Comparison of ENCODE assay signal across 15 cellular contexts in genomic region chr1:17060129-17060868, GRCh38. TPM values are rescaled to one million over a fixed set of nuclear protein-coding genes. Genes with fewer than 3 reads are reported as not detected.
DNase-seq lines count a peak whose midpoint lies in the region; ATAC-seq and TF ChIP-seq lines count a peak whose summit lies in the region.
"Had no signal": no experiment of that assay in that cellular context is flagged by ENCODE, and none has a peak within 500 bp of the region (broad histone marks: within the 10 kb centered on the region; RNA-seq: fewer than 3 reads in every experiment).

No MANE protein-coding gene starts in this region.

- H3K4me1 ChIP-seq in smooth muscle cell (ENCODE audit: low read depth) (peaks cover 5% of the 10 kb centered on the region), psoas muscle (peaks cover 28% of the 10 kb centered on the region), transverse colon (no peaks in the 10 kb centered on the region)
- H3K4me1 ChIP-seq: Peyer's patch had no signal

- H4K20me1 ChIP-seq in smooth muscle cell (ENCODE audit: low read depth): no peaks in the 10 kb centered on the region

- peaks cover 0 to 2% of the 10 kb centered on the region in 2 donors for H3K4me1 Mint-ChIP-seq in effector memory CD8-positive, alpha-beta T cell (ENCODE audit: low read depth in 2 of 2)
- peaks cover 7% of the 10 kb centered on the region for H3K4me1 Mint-ChIP-seq in activated naive CD4-positive, alpha-beta T cell treated with anti-CD3 and anti-CD28 coated beads, Interleukin-2, amount 10 ng/mL, durations not matched to agents 7 days and 5 days

- ATAC-seq in HG03432 (IDR thresholded peaks at IDR 0.05; ENCODE audit: unreplicated experiment) (peak; percentile 8), psoas muscle (no peak)
- no peak for ATAC-seq in effector memory CD8-positive, alpha-beta T cell (replicated peaks)

- H3F3A ChIP-seq in smooth muscle cell (ENCODE audit: low read depth): no peaks in the 10 kb centered on the region

- H2AFZ ChIP-seq in smooth muscle cell (ENCODE audit: low read depth): peak overlapping the region; percentile 11

- H3K36me3 Mint-ChIP-seq in effector memory CD8-positive, alpha-beta T cell (ENCODE audit: insufficient read depth): no peaks in the 10 kb centered on the region
- peaks cover 1% of the 10 kb centered on the region for H3K36me3 Mint-ChIP-seq in activated naive CD4-positive, alpha-beta T cell treated with anti-CD3 and anti-CD28 coated beads, Interleukin-2, amount 10 ng/mL, durations not matched to agents 7 days and 5 days
- H3K36me3 Mint-ChIP-seq: activated naive CD8-positive, alpha-beta T cell; CD8-positive, alpha-beta T cell had no signal

- intact Hi-C loops in psoas muscle (cut with DNase I): loop anchor here (2.0 to 5.0 kb wide), 3 partner anchors 57 to 347 kb away; partner anchors contain the start of gene PADI2 (in 1 of the 2)
- intact Hi-C loops in transverse colon (cut with DNase I; ENCODE audit: low total_unique reads): no loop called here

- no peak overlapping the region for H3K4me2 ChIP-seq in smooth muscle cell

- H3K36me3 ChIP-seq in smooth muscle cell (ENCODE audit: low read depth) (no peaks in the 10 kb centered on the region), psoas muscle (ENCODE audit: insufficient read depth in 1 of 2, low read depth in 1 of 2) (no peaks in the 10 kb centered on the region), transverse colon (no peaks in the 10 kb centered on the region)
- H3K36me3 ChIP-seq: Peyer's patch, right atrium auricular region had no signal

- no peak overlapping the region for H3K27ac Mint-ChIP-seq in effector memory CD8-positive, alpha-beta T cell
- no peak overlapping the region for H3K27ac Mint-ChIP-seq in activated naive CD4-positive, alpha-beta T cell treated with anti-CD3 and anti-CD28 coated beads, Interleukin-2, amount 10 ng/mL, durations not matched to agents 7 days and 5 days
- H3K27ac Mint-ChIP-seq: activated CD8-positive, alpha-beta memory T cell treated with anti-CD3 and anti-CD28 coated beads, Interleukin-2, amount 10 ng/mL, durations not matched to agents 7 days and 5 days; activated naive CD8-positive, alpha-beta T cell; CD8-positive, alpha-beta T cell had no signal

- H3K4me3 ChIP-seq in smooth muscle cell (no peak overlapping the region), psoas muscle (no peak overlapping the region), transverse colon (no peak overlapping the region)
- H3K4me3 ChIP-seq: Peyer's patch, right atrium auricular region had no signal

- H3K79me2 ChIP-seq in smooth muscle cell (ENCODE audit: low read depth): no peaks in the 10 kb centered on the region

- WGBS in smooth muscle cell (ENCODE audit: low lambda C conversion rate): 51% methylated on average over 12 of the region's 12 CpGs
- 49 to 57% (median 50%) methylated on average over 12 of the region's 12 CpGs for WGBS in psoas muscle, 3 donors
- 49 to 55% methylated on average over 11 to 12 of the region's 12 CpGs for WGBS in transverse colon (ENCODE audit: low coverage in 1 of 2), 2 donors

- H3K4me3 Mint-ChIP-seq in effector memory CD8-positive, alpha-beta T cell: no peak overlapping the region
- H3K4me3 Mint-ChIP-seq in activated naive CD4-positive, alpha-beta T cell treated with anti-CD3 and anti-CD28 coated beads, Interleukin-2, amount 10 ng/mL, durations not matched to agents 7 days and 5 days: no peak overlapping the region
- H3K4me3 Mint-ChIP-seq: activated CD8-positive, alpha-beta memory T cell treated with anti-CD3 and anti-CD28 coated beads, Interleukin-2, amount 10 ng/mL, durations not matched to agents 7 days and 5 days; activated naive CD8-positive, alpha-beta T cell; CD8-positive, alpha-beta T cell had no signal

- in situ Hi-C loops in transverse colon (cut with MboI; ENCODE audit: low pct_ligation_motif_present in 1 of 4, low pct_unique_long_range_greater_than_20kb in 1 of 4, low sequenced_read_pairs in 3 of 4): loop anchor here in 1 of 4 donors (10.0 kb wide), 1 partner anchor 275 kb away; no protein-coding TSS in a partner anchor

- H3K27me3 ChIP-seq in smooth muscle cell (ENCODE audit: low read depth): no peaks in the 10 kb centered on the region
- H3K27me3 ChIP-seq in psoas muscle (ENCODE audit: insufficient read depth in 3 of 3, low read length in 2 of 3): no peaks in the 10 kb centered on the region
- no peaks in the 10 kb centered on the region for H3K27me3 ChIP-seq in transverse colon
- H3K27me3 ChIP-seq: Peyer's patch, right atrium auricular region had no signal

- TF ChIP-seq EP300 in transverse colon (IDR thresholded peaks at IDR 0.05; ENCODE audit: low read depth): no peak

- peaks cover 8 to 19% of the 10 kb centered on the region in 2 donors for H3K27me3 Mint-ChIP-seq in effector memory CD8-positive, alpha-beta T cell
- peaks cover 36% of the 10 kb centered on the region for H3K27me3 Mint-ChIP-seq in activated naive CD4-positive, alpha-beta T cell treated with anti-CD3 and anti-CD28 coated beads, Interleukin-2, amount 10 ng/mL, durations not matched to agents 7 days and 5 days

- TF ChIP-seq CTCF in smooth muscle cell (IDR thresholded peaks at IDR 0.05; ENCODE audit: borderline replicate concordance, insufficient read depth, poor library complexity, severe bottlenecking) (no peak), psoas muscle (IDR thresholded peaks at IDR 0.05) (no peak), transverse colon (IDR thresholded peaks at IDR 0.05) (no peak)

- DNase-seq in SKM-1 treated with dmso at 0.1 percent for 144 hours (lab: John Stamatoyannopoulos, UW; ENCODE audit: unreplicated experiment) (peak; percentile 80), germinal center (ENCODE audit: low spot score) (peak; percentile 24), smooth muscle cell (lab: John Stamatoyannopoulos, UW; ENCODE audit: unreplicated experiment) (no peak), psoas muscle (no peak), transverse colon (no peak)
- DNase-seq in effector memory CD8-positive, alpha-beta T cell: no peak
- no peak for DNase-seq in activated naive CD4-positive, alpha-beta T cell treated with anti-CD3 and anti-CD28 coated beads, Interleukin-2, amount 10 ng/mL, durations not matched to agents 7 days and 5 days
- DNase-seq: T-helper 9 cell had no signal

- no peak for TF ChIP-seq POLR2A in transverse colon (IDR thresholded peaks at IDR 0.05)

- H3K27ac ChIP-seq in smooth muscle cell (ENCODE audit: low read depth) (no peak overlapping the region), psoas muscle (no peak overlapping the region), transverse colon (no peak overlapping the region)
- H3K27ac ChIP-seq: Peyer's patch, right atrium auricular region had no signal

- H3K9me3 Mint-ChIP-seq in effector memory CD8-positive, alpha-beta T cell: no peaks in the 10 kb centered on the region
- H3K9me3 Mint-ChIP-seq in activated naive CD4-positive, alpha-beta T cell treated with anti-CD3 and anti-CD28 coated beads, Interleukin-2, amount 10 ng/mL, durations not matched to agents 7 days and 5 days: peaks cover 6% of the 10 kb centered on the region

- CTCF ChIA-PET in activated naive CD4-positive, alpha-beta T cell treated with anti-CD3 and anti-CD28 coated beads, Interleukin-2, amount 10 ng/mL, durations not matched to agents 7 days and 5 days (lab: Charles Lee): interaction anchor here (0.7 to 4.1 kb wide), 5 partner anchors 15 to 178 kb away, joined by 3 to 33 read pairs (median 4); no protein-coding TSS in a partner anchor

- H3K9me3 ChIP-seq in smooth muscle cell (replicated peaks; ENCODE audit: low read depth) (no peaks in the 10 kb centered on the region), psoas muscle (peaks cover 3% of the 10 kb centered on the region), transverse colon (peaks cover 0 to 6% of the 10 kb centered on the region in 2 donors)

- H3K9ac ChIP-seq in smooth muscle cell (ENCODE audit: low read depth): no peak overlapping the region

RNA-seq across cellular contexts. Expression of gene SDHB, which starts 6.5 kb away (rescaled TPM):
- 126 and 174 TPM in 2 replicates for total RNA-seq in smooth muscle cell
- 111 and 123 TPM in 2 replicates for polyA plus RNA-seq in smooth muscle cell
- total RNA-seq in psoas muscle: 100 to 1,000 TPM; 190 to 319 (median 208) TPM
- polyA plus RNA-seq in psoas muscle: 100 to 1,000 TPM; 266 to 452 (median 280) TPM
- 100 to 1,000 TPM in 3 of 4 donors, 10 to 100 TPM in 1; 98.7 to 266 (median 153) TPM for total RNA-seq in transverse colon

RNA-seq across cellular contexts. Expression of gene ATP13A2, which starts 48.6 kb away (rescaled TPM):
- total RNA-seq in smooth muscle cell: 16.0 and 27.7 TPM in 2 replicates
- polyA plus RNA-seq in smooth muscle cell: 42.3 and 64.3 TPM in 2 replicates
- total RNA-seq in psoas muscle: 10 to 100 TPM; 13.9 to 30.6 (median 22.6) TPM
- 10 to 100 TPM; 17.3 to 22.6 (median 19.4) TPM for polyA plus RNA-seq in psoas muscle
- 10 to 100 TPM; 34.4 to 70.8 (median 60.9) TPM for total RNA-seq in transverse colon

RNA-seq across cellular contexts. Expression of gene PADI2, which starts 59.0 kb away (rescaled TPM):
- total RNA-seq in smooth muscle cell (not detected in 2 replicates), psoas muscle (100 to 1,000 TPM; 198 to 956 (median 431) TPM), transverse colon (100 to 1,000 TPM; 143 to 285 (median 238) TPM)
- polyA plus RNA-seq in smooth muscle cell (not detected in 2 replicates), psoas muscle (100 to 1,000 TPM in 1 of 3 donors, 10 to 100 TPM in 2; 58.1 to 101 (median 58.3) TPM)
- total RNA-seq: CD8-positive, alpha-beta T cell; fibroblast of lung had no signal

Comparison
In these comparisons a context has a peak if more than half of its experiments do, and no peak if none do; other contexts are left out.
1. DNase-seq: peak in SKM-1 treated with dmso at 0.1 percent for 144 hours (single experiment) and germinal center (single experiment); none in smooth muscle cell (single experiment), psoas muscle (0 of 2), effector memory CD8-positive, alpha-beta T cell (0 of 3), transverse colon (single experiment) and activated naive CD4-positive, alpha-beta T cell treated with anti-CD3 and anti-CD28 coated beads, Interleukin-2, amount 10 ng/mL, durations not matched to agents 7 days and 5 days (single experiment).
2. RNA of gene PADI2, which starts 59.0 kb away (total RNA-seq): 198 to 956 TPM in psoas muscle and 143 to 285 TPM in transverse colon; not detected in smooth muscle cell; every median in the first group is over 100 times any median in the second.